In the genomic region with DNA sequence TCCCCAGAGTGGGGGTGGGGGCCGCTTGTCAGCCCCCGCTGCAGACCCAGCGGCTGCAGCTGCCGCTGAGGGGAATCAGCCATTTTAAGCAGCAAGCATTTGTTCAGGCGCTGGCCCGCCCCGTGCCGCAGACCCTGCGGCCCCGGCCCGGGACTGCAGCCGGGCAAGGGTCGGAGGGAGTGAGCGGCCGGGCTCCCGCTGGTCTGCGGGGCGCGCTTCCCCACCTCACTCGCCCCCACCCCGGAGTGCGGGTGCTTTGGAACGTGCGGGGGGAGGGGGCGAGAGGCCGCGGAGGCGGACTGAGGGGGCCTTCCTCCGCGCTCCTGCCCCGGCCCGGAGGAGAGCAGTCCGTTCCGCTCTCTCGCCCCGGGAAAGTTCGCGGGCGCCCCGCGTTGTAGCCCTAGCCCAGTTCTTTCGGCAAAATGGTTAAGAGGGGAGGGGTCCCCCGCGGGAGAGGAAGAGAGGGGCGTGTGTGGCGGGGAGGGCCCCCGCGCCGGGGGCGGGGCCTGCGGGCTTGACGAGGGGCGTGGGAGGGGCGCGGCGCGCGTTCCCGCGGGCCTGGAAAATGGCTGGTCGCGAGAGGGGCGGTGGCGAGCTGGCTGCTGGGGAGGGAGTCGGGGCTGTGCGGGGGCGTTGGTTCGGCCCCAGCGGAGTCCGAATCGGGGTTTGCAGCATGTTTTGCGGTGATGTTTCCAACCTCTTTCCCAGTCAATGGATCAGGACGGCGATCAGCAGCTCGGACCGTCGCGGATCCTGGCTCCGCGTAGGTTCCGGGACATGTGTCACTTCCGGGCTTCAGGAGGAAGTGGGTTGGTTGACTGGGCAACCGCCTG, we compare ENCODE assay signal across 8 cellular contexts. TPM values are rescaled to one million over a fixed set of nuclear protein-coding genes. Genes with fewer than 3 reads are reported as not detected.
DNase-seq lines count a peak whose midpoint lies in the region; ATAC-seq lines count a peak whose summit lies in the region.

No MANE protein-coding gene starts in this region.

- H3K4me1 Mint-ChIP-seq in CD8-positive, alpha-beta memory T cell: peaks cover 17 to 29% (median 17%) of the 10 kb centered on the region in 3 donors
- peaks cover 5 to 7% of the 10 kb centered on the region in 2 donors for H3K4me1 Mint-ChIP-seq in effector memory CD8-positive, alpha-beta T cell (ENCODE audit: low read depth in 2 of 2)
- peaks cover 6% of the 10 kb centered on the region for H3K4me1 Mint-ChIP-seq in memory B cell

- peaks cover 2 to 20% (median 6%) of the 10 kb centered on the region in 3 donors for H3K36me3 Mint-ChIP-seq in CD8-positive, alpha-beta memory T cell
- H3K36me3 Mint-ChIP-seq in effector memory CD8-positive, alpha-beta T cell (ENCODE audit: insufficient read depth): peaks cover 13% of the 10 kb centered on the region
- H3K36me3 Mint-ChIP-seq in memory B cell: peaks cover 7% of the 10 kb centered on the region

- no peaks in the 10 kb centered on the region for H3K27me3 ChIP-seq in CD8-positive, alpha-beta memory T cell (ENCODE audit: insufficient read depth, low read length, poor library complexity, severe bottlenecking)

- H3K27ac ChIP-seq in CD8-positive, alpha-beta memory T cell (ENCODE audit: low read depth, low read length): peak overlapping the region; percentile 97

- no peaks in the 10 kb centered on the region for H3K9me3 Mint-ChIP-seq in CD8-positive, alpha-beta memory T cell
- H3K9me3 Mint-ChIP-seq in effector memory CD8-positive, alpha-beta T cell: no peaks in the 10 kb centered on the region
- no peaks in the 10 kb centered on the region for H3K9me3 Mint-ChIP-seq in memory B cell

- H3K4me3 Mint-ChIP-seq in CD8-positive, alpha-beta memory T cell: peak overlapping the region; percentile 96 to 99 (median 98)
- H3K4me3 Mint-ChIP-seq in effector memory CD8-positive, alpha-beta T cell: peak overlapping the region; percentile 86 to 94
- peak overlapping the region; percentile 94 for H3K4me3 Mint-ChIP-seq in memory B cell

- POLR2A ChIA-PET in CD8-positive, alpha-beta memory T cell (lab: Charles Lee): interaction anchor here (0.6 to 3.7 kb wide), 4 partner anchors 59 to 1463 kb away, joined by 3 to 38 read pairs (median 3); a partner anchor contains a TSS

- peak; percentile 52 for ATAC-seq in GM19395 (IDR thresholded peaks at IDR 0.05; ENCODE audit: unreplicated experiment)
- ATAC-seq in HG03521 (IDR thresholded peaks at IDR 0.05; ENCODE audit: unreplicated experiment): peak; percentile 36
- peak; percentile 31 for ATAC-seq in effector memory CD8-positive, alpha-beta T cell (replicated peaks)
- ATAC-seq in memory B cell (ENCODE audit: low read depth): peak; percentile 44

- H3K36me3 ChIP-seq in CD8-positive, alpha-beta memory T cell (ENCODE audit: insufficient read depth, low read length): no peaks in the 10 kb centered on the region

- H3K27ac Mint-ChIP-seq in CD8-positive, alpha-beta memory T cell: peak overlapping the region; percentile 96 to 99 (median 98)
- peak overlapping the region; percentile 95 to 96 for H3K27ac Mint-ChIP-seq in effector memory CD8-positive, alpha-beta T cell
- peak overlapping the region; percentile 98 for H3K27ac Mint-ChIP-seq in memory B cell

- CTCF ChIA-PET in CD8-positive, alpha-beta memory T cell (lab: Charles Lee): interaction anchor here (1.0 to 1.6 kb wide), 4 partner anchors 9 to 98 kb away, joined by 3 read pairs; a partner anchor contains a TSS

- H3K27me3 Mint-ChIP-seq in CD8-positive, alpha-beta memory T cell: peaks cover 0 to 5% of the 10 kb centered on the region in 2 donors
- H3K27me3 Mint-ChIP-seq in effector memory CD8-positive, alpha-beta T cell: no peaks in the 10 kb centered on the region
- no peaks in the 10 kb centered on the region for H3K27me3 Mint-ChIP-seq in memory B cell

- H3K4me3 ChIP-seq in CD8-positive, alpha-beta memory T cell (ENCODE audit: low read length): peak overlapping the region; percentile 68

- H3K9me3 ChIP-seq in CD8-positive, alpha-beta memory T cell (ENCODE audit: low read length): no peaks in the 10 kb centered on the region

- DNase-seq in CD8-positive, alpha-beta memory T cell: peak; percentile 81 to 91 (median 87)
- peak; percentile 37 for DNase-seq in NCI-H82 treated with DMSO at 0.1 percent for 48 hours (lab: John Stamatoyannopoulos, UW; ENCODE audit: unreplicated experiment)
- DNase-seq in activated CD8-positive, alpha-beta memory T cell treated with anti-CD3 and anti-CD28 coated beads for 48 hours (ENCODE audit: low read depth in 2 of 3, low spot score in 2 of 3): peak; percentile 64 to 77 (median 74)
- DNase-seq in effector memory CD8-positive, alpha-beta T cell: peak; percentile 81 to 84 (median 83)
- peak; percentile 86 to 91 for DNase-seq in memory B cell (ENCODE audit: low spot score in 2 of 2)
- DNase-seq in stimulated activated CD8-positive, alpha-beta memory T cell treated with anti-CD3 and anti-CD28 coated beads, Interleukin-12 subunit alpha, Interleukin-12 subunit beta, amount 100 ng/mL, for 1 hour (ENCODE audit: low read depth): peak; percentile 81

- peaks cover 20% of the 10 kb centered on the region for H3K4me1 ChIP-seq in CD8-positive, alpha-beta memory T cell (ENCODE audit: insufficient read depth, low read length)

RNA-seq across cellular contexts. Expression of a gene that starts 0.9 kb away (rescaled TPM):
- 10 to 100 TPM; 10.7 to 11.2 TPM for total RNA-seq in CD8-positive, alpha-beta memory T cell
- polyA plus RNA-seq in CD8-positive, alpha-beta memory T cell: 19.7 TPM

Comparison
In these comparisons a context has a peak if more than half of its experiments do, and no peak if none do; other contexts are left out.
1. Peak in every context shown above with its lines: DNase-seq, ATAC-seq, H3K4me3 ChIP-seq and H3K27ac ChIP-seq.
2. DNase-seq: peak in every context shown above with its lines; median percentile 88 in memory B cell; 87 in CD8-positive, alpha-beta memory T cell; 83 in effector memory CD8-positive, alpha-beta T cell; 81 in stimulated activated CD8-positive, alpha-beta memory T cell treated with anti-CD3 and anti-CD28 coated beads, Interleukin-12 subunit alpha, Interleukin-12 subunit beta, amount 100 ng/mL, for 1 hour; 74 in activated CD8-positive, alpha-beta memory T cell treated with anti-CD3 and anti-CD28 coated beads for 48 hours; 37 in NCI-H82 treated with DMSO at 0.1 percent for 48 hours.